Comparison of ENCODE assay signal across 12 cellular contexts in the genomic region with DNA sequence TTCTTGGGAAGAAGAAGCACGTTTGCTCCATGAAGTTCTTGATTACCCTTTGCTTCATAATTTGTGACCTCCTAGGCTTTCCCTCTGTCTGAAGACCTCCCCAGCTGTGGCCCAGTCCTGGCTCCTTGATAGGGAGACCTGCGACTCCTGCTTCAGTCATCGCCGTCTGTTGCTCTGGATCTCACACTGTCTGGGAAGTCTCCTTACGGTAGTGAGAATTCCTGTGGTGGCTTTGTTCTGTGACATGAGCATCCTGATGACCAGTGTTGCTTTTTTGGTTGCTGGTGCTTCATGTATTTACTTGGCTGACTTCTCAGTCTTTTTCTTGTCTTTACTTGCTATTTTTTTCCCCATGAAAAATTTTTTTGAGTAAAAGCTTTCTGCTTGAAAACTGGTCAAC. TPM values are rescaled to one million over a fixed set of nuclear protein-coding genes. Genes with fewer than 3 reads are reported as not detected.
DNase-seq lines count a peak whose midpoint lies in the region; ATAC-seq and TF ChIP-seq lines count a peak whose summit lies in the region.
"Had no signal": no experiment of that assay in that cellular context is flagged by ENCODE, and none has a peak within 500 bp of the region (broad histone marks: within the 10 kb centered on the region; RNA-seq: fewer than 3 reads in every experiment).

No MANE protein-coding gene starts in this region.

- peak overlapping the region; percentile 35 for H3K4me2 ChIP-seq in smooth muscle cell
- H3K4me2 ChIP-seq: A549 had no signal

- no peak for DNase-seq in activated CD8-positive, alpha-beta memory T cell treated with anti-CD3 and anti-CD28 coated beads, Interleukin-2, amount 10 ng/mL, durations not matched to agents 7 days and 5 days
- no peak for DNase-seq in activated CD8-positive, alpha-beta memory T cell treated with anti-CD3 and anti-CD28 coated beads, Interleukin-2, amount 50 U/mL, for 4 hours
- DNase-seq in WTC11 (ENCODE audit: low spot score): no peak
- DNase-seq in fibroblast of villous mesenchyme (ENCODE audit: low read depth): peak; percentile 30
- DNase-seq in smooth muscle cell (lab: John Stamatoyannopoulos, UW; ENCODE audit: unreplicated experiment): no peak
- DNase-seq in GM13976 (ENCODE audit: low spot score): no peak
- DNase-seq: occipital lobe, SHP77 treated with DMSO at 0.1 percent for 48 hours had no signal

- WGBS in smooth muscle cell (ENCODE audit: low lambda C conversion rate): 44% methylated on average over 5 of the region's 5 CpGs

- CTCF ChIA-PET in activated CD8-positive, alpha-beta memory T cell treated with anti-CD3 and anti-CD28 coated beads, Interleukin-2, amount 10 ng/mL, durations not matched to agents 7 days and 5 days (lab: Charles Lee): interaction anchor here (0.6 to 2.3 kb wide), 4 partner anchors 10 to 44 kb away, joined by 3 to 13 read pairs (median 6); no protein-coding TSS in a partner anchor
- CTCF ChIA-PET in WTC11 (lab: Charles Lee): no interaction called here

- H3K4me1 ChIP-seq in smooth muscle cell (ENCODE audit: low read depth): peaks cover 6% of the 10 kb centered on the region
- H3K4me1 ChIP-seq: A549 had no signal

- no peak for ATAC-seq in activated CD8-positive, alpha-beta memory T cell treated with anti-CD3 and anti-CD28 coated beads, Interleukin-2, amount 10 ng/mL, durations not matched to agents 7 days and 5 days
- ATAC-seq in WTC11 (no peak), HG03457 (IDR thresholded peaks at IDR 0.05; ENCODE audit: unreplicated experiment) (no peak), GM19452 (IDR thresholded peaks at IDR 0.05; ENCODE audit: unreplicated experiment) (no peak)
- ATAC-seq: A549 had no signal

- no peaks in the 10 kb centered on the region for H3K27me3 ChIP-seq in smooth muscle cell (ENCODE audit: low read depth)

- H3K9me3 Mint-ChIP-seq in activated CD8-positive, alpha-beta memory T cell treated with anti-CD3 and anti-CD28 coated beads, Interleukin-2, amount 10 ng/mL, durations not matched to agents 7 days and 5 days (ENCODE audit: low read depth): no peaks in the 10 kb centered on the region
- H3K9me3 Mint-ChIP-seq in WTC11: no peaks in the 10 kb centered on the region

- peak overlapping the region; percentile 86 for H3K27ac Mint-ChIP-seq in activated CD8-positive, alpha-beta memory T cell treated with anti-CD3 and anti-CD28 coated beads, Interleukin-2, amount 10 ng/mL, durations not matched to agents 7 days and 5 days
- H3K27ac Mint-ChIP-seq in WTC11: peak overlapping the region; percentile 80

- no peak overlapping the region for H3K4me3 Mint-ChIP-seq in activated CD8-positive, alpha-beta memory T cell treated with anti-CD3 and anti-CD28 coated beads, Interleukin-2, amount 10 ng/mL, durations not matched to agents 7 days and 5 days
- no peak overlapping the region for H3K4me3 Mint-ChIP-seq in WTC11

- no peaks in the 10 kb centered on the region for H3K36me3 ChIP-seq in smooth muscle cell (ENCODE audit: low read depth)

- peaks cover 36% of the 10 kb centered on the region for H3K4me1 Mint-ChIP-seq in activated CD8-positive, alpha-beta memory T cell treated with anti-CD3 and anti-CD28 coated beads, Interleukin-2, amount 10 ng/mL, durations not matched to agents 7 days and 5 days
- H3K4me1 Mint-ChIP-seq in WTC11: peaks cover 10% of the 10 kb centered on the region

- H3K9ac ChIP-seq in smooth muscle cell (ENCODE audit: low read depth): no peak overlapping the region

- peaks cover 55% of the 10 kb centered on the region for H3K36me3 Mint-ChIP-seq in activated CD8-positive, alpha-beta memory T cell treated with anti-CD3 and anti-CD28 coated beads, Interleukin-2, amount 10 ng/mL, durations not matched to agents 7 days and 5 days
- H3K36me3 Mint-ChIP-seq in WTC11: peaks cover 97% of the 10 kb centered on the region

- no peaks in the 10 kb centered on the region for H3K9me3 ChIP-seq in smooth muscle cell (replicated peaks; ENCODE audit: low read depth)
- H3K9me3 ChIP-seq: A549 had no signal

- in situ Hi-C loops in GM13976 (cut with MboI; ENCODE audit: low sequenced_read_pairs, unreplicated experiment): loop anchor here (25.0 kb wide), 1 partner anchor 666 kb away; no protein-coding TSS in a partner anchor

- H3K4me3 ChIP-seq in fibroblast of villous mesenchyme (ENCODE audit: low read depth, low read length): no peak overlapping the region
- no peak overlapping the region for H3K4me3 ChIP-seq in smooth muscle cell
- H3K4me3 ChIP-seq: A549, skin epidermis had no signal

- H3K27me3 Mint-ChIP-seq in activated CD8-positive, alpha-beta memory T cell treated with anti-CD3 and anti-CD28 coated beads, Interleukin-2, amount 10 ng/mL, durations not matched to agents 7 days and 5 days: no peaks in the 10 kb centered on the region
- H3K27me3 Mint-ChIP-seq in WTC11 (ENCODE audit: low read depth): no peaks in the 10 kb centered on the region

- H3K79me2 ChIP-seq in smooth muscle cell (ENCODE audit: low read depth): no peaks in the 10 kb centered on the region

- peaks cover under 1% of the 10 kb centered on the region for H3F3A ChIP-seq in smooth muscle cell (ENCODE audit: low read depth)

- POLR2A ChIA-PET in WTC11 (lab: Charles Lee): no interaction called here

- peak overlapping the region; percentile 69 for H3K27ac ChIP-seq in smooth muscle cell (ENCODE audit: low read depth)
- H3K27ac ChIP-seq: A549 had no signal

- TF ChIP-seq CTCF in WTC11 (IDR thresholded peaks at IDR 0.05): no peak
- TF ChIP-seq CTCF in fibroblast of villous mesenchyme (IDR thresholded peaks at IDR 0.05; ENCODE audit: insufficient read depth, low read depth, low read length): no peak
- TF ChIP-seq CTCF in smooth muscle cell (IDR thresholded peaks at IDR 0.05; ENCODE audit: borderline replicate concordance, insufficient read depth, poor library complexity, severe bottlenecking): no peak
- TF ChIP-seq CTCF in GM13976 (IDR thresholded peaks at IDR 0.05; ENCODE audit: borderline replicate concordance, control extremely low read depth, extremely low read depth, insufficient read depth, missing control alignments): no peak

- no peak overlapping the region for H2AFZ ChIP-seq in smooth muscle cell (ENCODE audit: low read depth)

- H4K20me1 ChIP-seq in smooth muscle cell (ENCODE audit: low read depth): no peaks in the 10 kb centered on the region

TF ChIP-seq in WTC11, 78 proteins besides CTCF, POLR2A, EP300 and RAD21 (continues in another document):
- TF ChIP-seq SOX15 (CRISPR knock-in tag; IDR thresholded peaks at IDR 0.05) (no peak), JUN (CRISPR knock-in tag; IDR thresholded peaks at IDR 0.05) (no peak), ZNF219 (CRISPR knock-in tag; IDR thresholded peaks at IDR 0.05; ENCODE audit: borderline replicate concordance) (no peak), NR2C2 (CRISPR knock-in tag; IDR thresholded peaks at IDR 0.05) (no peak), PRRX2 (CRISPR knock-in tag; IDR thresholded peaks at IDR 0.05) (no peak)
- TF ChIP-seq, protein P1, sequence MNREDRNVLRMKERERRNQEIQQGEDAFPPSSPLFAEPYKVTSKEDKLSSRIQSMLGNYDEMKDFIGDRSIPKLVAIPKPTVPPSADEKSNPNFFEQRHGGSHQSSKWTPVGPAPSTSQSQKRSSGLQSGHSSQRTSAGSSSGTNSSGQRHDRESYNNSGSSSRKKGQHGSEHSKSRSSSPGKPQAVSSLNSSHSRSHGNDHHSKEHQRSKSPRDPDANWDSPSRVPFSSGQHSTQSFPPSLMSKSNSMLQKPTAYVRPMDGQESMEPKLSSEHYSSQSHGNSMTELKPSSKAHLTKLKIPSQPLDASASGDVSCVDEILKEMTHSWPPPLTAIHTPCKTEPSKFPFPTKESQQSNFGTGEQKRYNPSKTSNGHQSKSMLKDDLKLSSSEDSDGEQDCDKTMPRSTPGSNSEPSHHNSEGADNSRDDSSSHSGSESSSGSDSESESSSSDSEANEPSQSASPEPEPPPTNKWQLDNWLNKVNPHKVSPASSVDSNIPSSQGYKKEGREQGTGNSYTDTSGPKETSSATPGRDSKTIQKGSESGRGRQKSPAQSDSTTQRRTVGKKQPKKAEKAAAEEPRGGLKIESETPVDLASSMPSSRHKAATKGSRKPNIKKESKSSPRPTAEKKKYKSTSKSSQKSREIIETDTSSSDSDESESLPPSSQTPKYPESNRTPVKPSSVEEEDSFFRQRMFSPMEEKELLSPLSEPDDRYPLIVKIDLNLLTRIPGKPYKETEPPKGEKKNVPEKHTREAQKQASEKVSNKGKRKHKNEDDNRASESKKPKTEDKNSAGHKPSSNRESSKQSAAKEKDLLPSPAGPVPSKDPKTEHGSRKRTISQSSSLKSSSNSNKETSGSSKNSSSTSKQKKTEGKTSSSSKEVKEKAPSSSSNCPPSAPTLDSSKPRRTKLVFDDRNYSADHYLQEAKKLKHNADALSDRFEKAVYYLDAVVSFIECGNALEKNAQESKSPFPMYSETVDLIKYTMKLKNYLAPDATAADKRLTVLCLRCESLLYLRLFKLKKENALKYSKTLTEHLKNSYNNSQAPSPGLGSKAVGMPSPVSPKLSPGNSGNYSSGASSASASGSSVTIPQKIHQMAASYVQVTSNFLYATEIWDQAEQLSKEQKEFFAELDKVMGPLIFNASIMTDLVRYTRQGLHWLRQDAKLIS (CRISPR knock-in tag; IDR thresholded peaks at IDR 0.05; ENCODE audit: borderline replicate concordance): no peak
- TF ChIP-seq, protein P2, sequence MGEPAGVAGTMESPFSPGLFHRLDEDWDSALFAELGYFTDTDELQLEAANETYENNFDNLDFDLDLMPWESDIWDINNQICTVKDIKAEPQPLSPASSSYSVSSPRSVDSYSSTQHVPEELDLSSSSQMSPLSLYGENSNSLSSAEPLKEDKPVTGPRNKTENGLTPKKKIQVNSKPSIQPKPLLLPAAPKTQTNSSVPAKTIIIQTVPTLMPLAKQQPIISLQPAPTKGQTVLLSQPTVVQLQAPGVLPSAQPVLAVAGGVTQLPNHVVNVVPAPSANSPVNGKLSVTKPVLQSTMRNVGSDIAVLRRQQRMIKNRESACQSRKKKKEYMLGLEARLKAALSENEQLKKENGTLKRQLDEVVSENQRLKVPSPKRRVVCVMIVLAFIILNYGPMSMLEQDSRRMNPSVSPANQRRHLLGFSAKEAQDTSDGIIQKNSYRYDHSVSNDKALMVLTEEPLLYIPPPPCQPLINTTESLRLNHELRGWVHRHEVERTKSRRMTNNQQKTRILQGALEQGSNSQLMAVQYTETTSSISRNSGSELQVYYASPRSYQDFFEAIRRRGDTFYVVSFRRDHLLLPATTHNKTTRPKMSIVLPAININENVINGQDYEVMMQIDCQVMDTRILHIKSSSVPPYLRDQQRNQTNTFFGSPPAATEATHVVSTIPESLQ (CRISPR knock-in tag; IDR thresholded peaks at IDR 0.05): no peak

RNA-seq across cellular contexts. Expression of a gene that starts 44.2 kb away (rescaled TPM):
- total RNA-seq in activated CD8-positive, alpha-beta memory T cell treated with anti-CD3 and anti-CD28 coated beads, Interleukin-2, amount 10 ng/mL, durations not matched to agents 7 days and 5 days: 10 to 100 TPM; 30.4 to 31.2 TPM
- 132 to 156 TPM (median 150 TPM) in 3 replicates for total RNA-seq in WTC11 (2021)
- 29.6 and 38.4 TPM in 2 replicates for total RNA-seq in fibroblast of villous mesenchyme
- total RNA-seq in smooth muscle cell: 9.3 and 9.8 TPM in 2 replicates
- polyA plus RNA-seq in smooth muscle cell: 6.8 and 7.4 TPM in 2 replicates
